In genomic region chr1:197418693-197419092, GRCh38 we compare ENCODE assay signal across 34 cellular contexts.
DNase-seq lines count a peak whose midpoint lies in the region; ATAC-seq, FAIRE-seq and TF ChIP-seq lines count a peak whose summit lies in the region.
"Had no signal": no experiment of that assay in that cellular context is flagged by ENCODE, and none has a peak within 500 bp of the region (broad histone marks: within the 10 kb centered on the region; RNA-seq: fewer than 3 reads in every experiment).

No MANE protein-coding gene starts in this region.

- TF ChIP-seq CTCF in D721Med (IDR thresholded peaks at IDR 0.05; ENCODE audit: insufficient read depth, missing control alignments) = no peak
- no peak for TF ChIP-seq CTCF in IMR-90 (conservative IDR thresholded peaks at IDR 0.05; ENCODE audit: low read depth, low read length)
- no peak for TF ChIP-seq CTCF in K562 (IDR thresholded peaks at IDR 0.05 in 2 of 3, conservative IDR thresholded peaks at IDR 0.05 in 1 of 3; ENCODE audit: insufficient read depth in 2 of 3, low read depth in 1 of 3, low read length in 3 of 3)
- TF ChIP-seq CTCF in osteoblast (IDR thresholded peaks at IDR 0.05; ENCODE audit: extremely low read depth, low read depth, low read length) = no peak

- no peak overlapping the region for H2BK20ac ChIP-seq in IMR-90 (ENCODE audit: low read depth, low read length)

- H3K4me1 ChIP-seq in IMR-90 (ENCODE audit: control insufficient read depth, insufficient read depth, low read length) (no peaks in the 10 kb centered on the region), K562 (replicated peaks in 1 of 2; ENCODE audit: control insufficient read depth in 2 of 2, insufficient read depth in 2 of 2, low read length in 2 of 2) (no peaks in the 10 kb centered on the region), osteoblast (ENCODE audit: insufficient read depth, low read length) (no peaks in the 10 kb centered on the region)
- H3K4me1 ChIP-seq: A549; BE2C; BLaER1; BLaER1 treated with 17β-estradiol and CSF1 and Interleukin-3, amounts not matched to agents 10 nM and 100 nM; Caco-2 had no signal

- H3K56ac ChIP-seq in IMR-90 (ENCODE audit: extremely low read depth, insufficient read depth, low read length) = no peak overlapping the region

- no peak overlapping the region for H2AK5ac ChIP-seq in IMR-90 (ENCODE audit: low read depth, low read length)

- H4K20me1 ChIP-seq in IMR-90 (ENCODE audit: insufficient read depth, low read length) (no peaks in the 10 kb centered on the region), K562 (replicated peaks; ENCODE audit: control insufficient read depth, insufficient read depth, low read length) (no peaks in the 10 kb centered on the region), osteoblast (ENCODE audit: insufficient read depth, low read length) (no peaks in the 10 kb centered on the region)
- H4K20me1 ChIP-seq: BLaER1; BLaER1 treated with 17β-estradiol and CSF1 and Interleukin-3, amounts not matched to agents 10 nM and 100 nM had no signal

- no CpG with 5 or more reads among the region's 1 CpG for WGBS in IMR-90 (ENCODE audit: extremely low coverage in 2 of 2, insufficient read length in 1 of 2), 2 experiments
- WGBS in K562 (ENCODE audit: insufficient coverage, low coverage, missing lambda C conversion rate) = 3% methylated on average over 1 of the region's 1 CpG

- H3K4ac ChIP-seq in IMR-90 (ENCODE audit: low read depth, low read length) = no peak overlapping the region

- DNase-seq in D721Med (ENCODE audit: insufficient read length, low spot score) (no peak), IMR-90 (no peak), K562 (ENCODE audit: extremely low read depth in 1 of 4, low spot score in 3 of 4) (no peak), osteoblast (ENCODE audit: insufficient read length, low spot score, missing footprints) (no peak), NOMO-1 (lab: John Stamatoyannopoulos, UW; ENCODE audit: unreplicated experiment in 2 of 2) (no peak), foreskin melanocyte (no peak), AG08395 (ENCODE audit: low spot score) (no peak)
- DNase-seq: 8988T; ACHN; AML-193; BE2C; C1 segment of cervical spinal cord; Caco-2; Calu3; CD4-positive, alpha-beta memory T cell; CD4-positive, alpha-beta T cell; CD4-positive, CD25-positive, alpha-beta regulatory T cell; CD8-positive, alpha-beta memory T cell; CD8-positive, alpha-beta T cell; COR-L47; DMS 273 treated with DMSO at 0.1 percent for 48 hours; DMS153; DMS53; DMS79; DMS79 treated with DMSO at 0.1 percent for 48 hours; DND-41; EL had no signal

- BruUV-seq in IMR-90 (replicated peaks; lab: Mats Ljungman, UMichigan) = no TSS peak
- BruUV-seq in K562 (replicated peaks; lab: Mats Ljungman, UMichigan) = no TSS peak

- H3K36me3 ChIP-seq in IMR-90 (ENCODE audit: control insufficient read depth, insufficient read depth, low read length) (no peaks in the 10 kb centered on the region), K562 (ENCODE audit: control insufficient read depth, insufficient read depth, low read length) (no peaks in the 10 kb centered on the region), osteoblast (ENCODE audit: insufficient read depth, low read length) (no peaks in the 10 kb centered on the region)
- H3K36me3 ChIP-seq: BE2C; BLaER1; BLaER1 treated with 17β-estradiol and CSF1 and Interleukin-3, amounts not matched to agents 10 nM and 100 nM had no signal

- H3K4me2 ChIP-seq in IMR-90 (ENCODE audit: low read depth, low read length) (no peak overlapping the region), K562 (ENCODE audit: insufficient read depth, low read length) (no peak overlapping the region), osteoblast (ENCODE audit: insufficient read depth, low read length) (no peak overlapping the region)
- H3K4me2 ChIP-seq: A549; BLaER1; BLaER1 treated with 17β-estradiol and CSF1 and Interleukin-3, amounts not matched to agents 10 nM and 100 nM had no signal

- in situ Hi-C loops in IMR-90 (cut with MboI; ENCODE audit: low sequenced_read_pairs) = no loop called here
- in situ Hi-C loops in K562 (cut with MboI) = no loop called here

- no peaks in the 10 kb centered on the region for H3K79me1 ChIP-seq in IMR-90 (ENCODE audit: low read depth in 1 of 2, low read length in 2 of 2)

- no peak overlapping the region for H3K9ac ChIP-seq in IMR-90 (ENCODE audit: low read depth, low read length)
- H3K9ac ChIP-seq in K562 (ENCODE audit: insufficient read depth in 1 of 2, low read depth in 2 of 2, low read length in 2 of 2) = no peak overlapping the region
- H3K9ac ChIP-seq: BLaER1; BLaER1 treated with 17β-estradiol and CSF1 and Interleukin-3, amounts not matched to agents 10 nM and 100 nM had no signal

- no peak overlapping the region for H3K23ac ChIP-seq in IMR-90 (ENCODE audit: low read depth, low read length)

- H2BK5ac ChIP-seq in IMR-90 (ENCODE audit: low read depth, low read length, poor library complexity, severe bottlenecking) = no peak overlapping the region

- H3K9me3 ChIP-seq in IMR-90 (ENCODE audit: control insufficient read depth, insufficient read depth, low read length) (no peaks in the 10 kb centered on the region), K562 (replicated peaks; ENCODE audit: control insufficient read depth, insufficient read depth, low read depth, low read length) (no peaks in the 10 kb centered on the region), osteoblast (ENCODE audit: low read depth, low read length) (no peaks in the 10 kb centered on the region)
- H3K9me3 ChIP-seq: A549; BE2C; BLaER1; BLaER1 treated with 17β-estradiol and CSF1 and Interleukin-3, amounts not matched to agents 10 nM and 100 nM; Caco-2 had no signal

- no peak overlapping the region for H2BK120ac ChIP-seq in IMR-90 (ENCODE audit: low read depth, low read length)

- H2BK15ac ChIP-seq in IMR-90 (ENCODE audit: low read depth, low read length) = no peak overlapping the region

- H3K4me3 ChIP-seq in IMR-90 (ENCODE audit: insufficient read depth, low read depth, low read length) = no peak overlapping the region
- no peak overlapping the region for H3K4me3 ChIP-seq in K562
- H3K4me3 ChIP-seq in osteoblast (ENCODE audit: insufficient read depth, low read length) = no peak overlapping the region
- H3K4me3 ChIP-seq: A549; BLaER1; BLaER1 treated with 17β-estradiol and CSF1 and Interleukin-3, amounts not matched to agents 10 nM and 100 nM had no signal

- TF ChIP-seq EP300 in Ishikawa (IDR thresholded peaks at IDR 0.05; ENCODE audit: borderline replicate concordance) = no peak
- TF ChIP-seq EP300 in K562 (IDR thresholded peaks at IDR 0.05; ENCODE audit: low read length) = no peak

- H4K5ac ChIP-seq in IMR-90 (ENCODE audit: low read depth, low read length) = no peak overlapping the region

- H2AK9ac ChIP-seq in IMR-90 (replicated peaks; ENCODE audit: low read depth, low read length, poor library complexity) = no peak overlapping the region

- intact Hi-C loops in IMR-90 (cut with micrococcal nuclease) (no loop called here), K562 (cut with micrococcal nuclease) (no loop called here)

- TF ChIP-seq POLR2A in IMR-90 (IDR thresholded peaks at IDR 0.05; ENCODE audit: low read depth, low read length) (no peak), K562 (conservative IDR thresholded peaks at IDR 0.05) (no peak)

- H4K91ac ChIP-seq in IMR-90 (ENCODE audit: insufficient read depth, low read depth, low read length) = no peak overlapping the region

- H3K79me2 ChIP-seq in K562 (ENCODE audit: control insufficient read depth, insufficient read depth, low read length) (no peaks in the 10 kb centered on the region), osteoblast (ENCODE audit: insufficient read depth, low read length) (no peaks in the 10 kb centered on the region)

- H3K27me3 ChIP-seq in IMR-90 (ENCODE audit: control insufficient read depth, insufficient read depth, low read length) = peaks cover 1% of the 10 kb centered on the region; the same call in 1 of the 2 replicates
- no peaks in the 10 kb centered on the region; a peak in 1 of 5 replicates for H3K27me3 ChIP-seq in K562 (ENCODE audit: control insufficient read depth in 2 of 2, insufficient read depth in 2 of 2, low read length in 2 of 2)
- H3K27me3 ChIP-seq in osteoblast (ENCODE audit: insufficient read depth, low read length) = no peaks in the 10 kb centered on the region
- H3K27me3 ChIP-seq: BE2C; BLaER1; BLaER1 treated with 17β-estradiol and CSF1 and Interleukin-3, amounts not matched to agents 10 nM and 100 nM had no signal

- FAIRE-seq in D721Med (lab: Jason Lieb, UNC) (peak; percentile 67), K562 (lab: Jason Lieb, UNC) (no peak)
- FAIRE-seq: A204.1, A549 had no signal

- H4K8ac ChIP-seq in IMR-90 (ENCODE audit: low read depth in 2 of 2, low read length in 2 of 2) = no peak overlapping the region

- ATAC-seq in IMR-90 (ENCODE audit: low read depth) = no peak
- ATAC-seq in K562 = no peak
- ATAC-seq: A549; CD8-positive, alpha-beta T cell had no signal

- H3K9me1 ChIP-seq in IMR-90 (ENCODE audit: insufficient read depth, low read length) = no peaks in the 10 kb centered on the region
- H3K9me1 ChIP-seq in K562 (ENCODE audit: control insufficient read depth, insufficient read depth, low read length) = no peaks in the 10 kb centered on the region

- no peak for TF ChIP-seq RAD21 in IMR-90 (IDR thresholded peaks at IDR 0.05; ENCODE audit: low read length)
- TF ChIP-seq RAD21 in Ishikawa (IDR thresholded peaks at IDR 0.05; ENCODE audit: low read depth) = no peak
- no peak for TF ChIP-seq RAD21 in K562 (CRISPR knock-in tag; conservative IDR thresholded peaks at IDR 0.05 in 1 of 2, IDR thresholded peaks at IDR 0.05 in 1 of 2)

- POLR2A ChIA-PET in IMR-90 (lab: Charles Lee; ENCODE audit: unreplicated experiment) (no interaction called here), K562 (lab: Yijun Ruan, JAX) (no interaction called here)

- no peak overlapping the region for H3K14ac ChIP-seq in IMR-90 (replicated peaks; ENCODE audit: low read depth, low read length)

- no peak overlapping the region for H3K18ac ChIP-seq in IMR-90 (ENCODE audit: low read depth, low read length)

- dilution Hi-C loops in IMR-90 (cut with HindIII; ENCODE audit: low sequenced_read_pairs, unreplicated experiment) = no loop called here

- H2AFZ ChIP-seq in IMR-90 (replicated peaks; ENCODE audit: low read length, poor library complexity) (no peak overlapping the region), K562 (ENCODE audit: low read depth, low read length) (no peak overlapping the region), osteoblast (ENCODE audit: low read length) (no peak overlapping the region)

- CTCF ChIA-PET in IMR-90 (lab: Yijun Ruan, JAX) = no interaction called here
- CTCF ChIA-PET in K562 (lab: Yijun Ruan, JAX; ENCODE audit: low intra/inter-chr PET ratio) = no interaction called here

- no peak overlapping the region for H3K27ac ChIP-seq in IMR-90 (ENCODE audit: insufficient read depth, low read length)
- no peak overlapping the region for H3K27ac ChIP-seq in K562 (ENCODE audit: extremely low read depth, low read depth, low read length)
- no peak overlapping the region for H3K27ac ChIP-seq in osteoblast (ENCODE audit: low read depth, low read length)
- H3K27ac ChIP-seq: 22Rv1; A549; BLaER1; BLaER1 treated with 17β-estradiol and CSF1 and Interleukin-3, amounts not matched to agents 10 nM and 100 nM; C4-2B had no signal

TF ChIP-seq in IMR-90, 13 proteins besides CTCF, POLR2A, EP300 and RAD21 (continues in another document):
- peak; percentile 53 for TF ChIP-seq CEBPB (IDR thresholded peaks at IDR 0.05; ENCODE audit: low read depth, low read length)

TF ChIP-seq in Ishikawa, 13 proteins besides CTCF, POLR2A, EP300 and RAD21 (continues in another document):
- no peak for TF ChIP-seq YY1 (IDR thresholded peaks at IDR 0.05; ENCODE audit: low read depth)
